Comparison of ENCODE assay signal across 21 cellular contexts in the genomic region with DNA sequence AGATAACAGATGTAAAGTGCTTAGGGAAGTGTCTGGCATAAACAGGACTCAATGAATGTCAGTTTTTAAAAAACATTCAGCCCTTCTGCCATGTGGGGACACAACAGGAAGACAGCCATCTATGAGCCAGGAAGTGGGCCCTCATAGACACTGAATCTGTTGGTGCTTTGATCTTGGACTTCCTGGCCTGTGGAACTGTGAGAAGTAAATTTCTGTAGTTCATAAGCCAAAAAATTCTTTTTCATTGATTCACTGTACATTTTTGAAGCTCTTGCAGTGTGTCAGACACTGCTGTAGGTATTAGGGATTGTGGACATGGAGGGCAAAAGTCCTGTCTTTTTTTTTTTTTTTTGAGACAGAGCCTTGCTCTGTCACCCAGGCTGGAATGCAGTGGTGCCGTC.
DNase-seq lines count a peak whose midpoint lies in the region; ATAC-seq, FAIRE-seq and TF ChIP-seq lines count a peak whose summit lies in the region.
"Had no signal": no experiment of that assay in that cellular context is flagged by ENCODE, and none has a peak within 500 bp of the region (broad histone marks: within the 10 kb centered on the region; RNA-seq: fewer than 3 reads in every experiment).

No MANE protein-coding gene starts in this region.

- H2AFZ ChIP-seq in HepG2 (ENCODE audit: low read length) (no peak overlapping the region), smooth muscle cell (ENCODE audit: low read depth) (no peak overlapping the region), hepatocyte (no peak overlapping the region)
- H2AFZ ChIP-seq: neural progenitor cell had no signal

- no peak overlapping the region for H3K4me3 ChIP-seq in HepG2 (replicated peaks in 1 of 3; ENCODE audit: insufficient read depth in 1 of 3, low read depth in 2 of 3, low read length in 3 of 3)
- H3K4me3 ChIP-seq in right lobe of liver, result no peak overlapping the region
- no peak overlapping the region for H3K4me3 ChIP-seq in RWPE2 (ENCODE audit: severe bottlenecking)
- H3K4me3 ChIP-seq in smooth muscle cell, result no peak overlapping the region
- H3K4me3 ChIP-seq in hepatocyte, result no peak overlapping the region
- H3K4me3 ChIP-seq: heart left ventricle, neural progenitor cell, upper lobe of left lung had no signal

- TF ChIP-seq POLR2A in HepG2 (IDR thresholded peaks at IDR 0.05; ENCODE audit: insufficient read depth in 1 of 2, low read depth in 2 of 2, low read length in 2 of 2), result no peak
- no peak for TF ChIP-seq POLR2A in right lobe of liver (IDR thresholded peaks at IDR 0.05)

- H3K9ac ChIP-seq in HepG2 (ENCODE audit: insufficient read depth, low read depth, low read length) (no peak overlapping the region), smooth muscle cell (ENCODE audit: low read depth) (no peak overlapping the region)
- H3K9ac ChIP-seq: neural progenitor cell had no signal

- CTCF ChIA-PET in HepG2 (lab: Yijun Ruan, JAX; ENCODE audit: low intra/inter-chr PET ratio, low total read pairs), result no interaction called here

- no peaks in the 10 kb centered on the region for H4K20me1 ChIP-seq in HepG2 (ENCODE audit: insufficient read depth, low read length)
- H4K20me1 ChIP-seq in smooth muscle cell (ENCODE audit: low read depth), result no peaks in the 10 kb centered on the region
- no peaks in the 10 kb centered on the region for H4K20me1 ChIP-seq in hepatocyte (ENCODE audit: insufficient read depth, poor library complexity, severe bottlenecking)

- H3K4me1 ChIP-seq in HepG2 (ENCODE audit: insufficient read depth, low read length) (peaks cover 21% of the 10 kb centered on the region), right lobe of liver (no peaks in the 10 kb centered on the region), RWPE2 (ENCODE audit: insufficient read depth, poor library complexity, severe bottlenecking) (peaks cover 9% of the 10 kb centered on the region), smooth muscle cell (ENCODE audit: low read depth) (no peaks in the 10 kb centered on the region), hepatocyte (ENCODE audit: insufficient read depth) (no peaks in the 10 kb centered on the region)
- H3K4me1 ChIP-seq: neural progenitor cell, upper lobe of left lung had no signal

- no peak for TF ChIP-seq RAD21 in HepG2 (CRISPR knock-in tag; IDR thresholded peaks at IDR 0.05)

- POLR2A ChIA-PET in HepG2 (lab: Yijun Ruan, JAX), result no interaction called here

- H3K4me2 ChIP-seq in HepG2 (ENCODE audit: low read depth, low read length) (peak overlapping the region; percentile 22; the same call in 1 of the 2 replicates), smooth muscle cell (peak overlapping the region; percentile 26), hepatocyte (no peak overlapping the region)
- H3K4me2 ChIP-seq: neural progenitor cell had no signal

- TF ChIP-seq CTCF in HepG2 (CRISPR knock-in tag; IDR thresholded peaks at IDR 0.05) (no peak), right lobe of liver (IDR thresholded peaks at IDR 0.05) (no peak), RWPE2 (IDR thresholded peaks at IDR 0.05; ENCODE audit: poor library complexity, severe bottlenecking) (no peak), smooth muscle cell (IDR thresholded peaks at IDR 0.05; ENCODE audit: borderline replicate concordance, insufficient read depth, poor library complexity, severe bottlenecking) (no peak), hepatocyte (IDR thresholded peaks at IDR 0.05; ENCODE audit: poor library complexity) (no peak)

- no peak for FAIRE-seq in HepG2 (lab: Jason Lieb, UNC)
- FAIRE-seq: H1, keratinocyte had no signal

- peaks cover 16% of the 10 kb centered on the region for H3F3A ChIP-seq in smooth muscle cell (ENCODE audit: low read depth)

- H3K27ac ChIP-seq in HepG2 (ENCODE audit: extremely low read length, insufficient read depth, low read length) (no peak overlapping the region), right lobe of liver (no peak overlapping the region), RWPE2 (ENCODE audit: poor library complexity, severe bottlenecking) (peak overlapping the region; percentile 4), smooth muscle cell (ENCODE audit: low read depth) (peak overlapping the region; percentile 76), hepatocyte (no peak overlapping the region)
- H3K27ac ChIP-seq: 22Rv1, heart left ventricle, HL-60, neural progenitor cell, upper lobe of left lung had no signal

- BruUV-seq in HepG2 (replicated peaks; lab: Mats Ljungman, UMichigan), result no TSS peak

- ATAC-seq in HepG2 (peak; percentile 84), right lobe of liver (no peak), RWPE2 (ENCODE audit: low read depth) (peak; percentile 12; the same call in 1 of the 3 replicates)
- ATAC-seq: CD8-positive, alpha-beta T cell; heart left ventricle had no signal

- H3K79me2 ChIP-seq in HepG2 (ENCODE audit: insufficient read depth, low read length) (no peaks in the 10 kb centered on the region), smooth muscle cell (ENCODE audit: low read depth) (no peaks in the 10 kb centered on the region), hepatocyte (no peaks in the 10 kb centered on the region)

- H3K36me3 ChIP-seq in HepG2 (replicated peaks in 1 of 2; ENCODE audit: control insufficient read depth in 1 of 2, insufficient read depth in 2 of 2, low read length in 2 of 2), result no peaks in the 10 kb centered on the region
- no peaks in the 10 kb centered on the region for H3K36me3 ChIP-seq in right lobe of liver
- H3K36me3 ChIP-seq in RWPE2 (ENCODE audit: low read depth), result no peaks in the 10 kb centered on the region
- H3K36me3 ChIP-seq in smooth muscle cell (ENCODE audit: low read depth), result no peaks in the 10 kb centered on the region
- no peaks in the 10 kb centered on the region for H3K36me3 ChIP-seq in hepatocyte (replicated peaks; ENCODE audit: insufficient read depth, low read depth)
- H3K36me3 ChIP-seq: heart left ventricle, neural progenitor cell, upper lobe of left lung had no signal

- in situ Hi-C loops in HepG2 (cut with HindIII; ENCODE audit: extremely low pct_ligation_motif_present, low pct_unique_long_range_greater_than_20kb), result no loop called here

- DNase-seq in HepG2 (ENCODE audit: low spot score), result peak; percentile 35
- no peak for DNase-seq in right lobe of liver
- DNase-seq in RWPE2 (ENCODE audit: low spot score), result no peak
- DNase-seq in fibroblast of peridontal ligament (ENCODE audit: extremely low read depth), result peak; percentile 24
- DNase-seq in smooth muscle cell (lab: John Stamatoyannopoulos, UW; ENCODE audit: unreplicated experiment), result no peak
- no peak for DNase-seq in hepatocyte (ENCODE audit: low spot score)
- DNase-seq in ureter (ENCODE audit: low spot score), result no peak
- no peak for DNase-seq in DMS114 treated with DMSO at 0.1 percent for 48 hours (lab: John Stamatoyannopoulos, UW; ENCODE audit: unreplicated experiment)
- DNase-seq: activated naive CD4-positive, alpha-beta T cell treated with Interleukin-2 at 50 U/mL for 16 hours; CD8-positive, alpha-beta T cell; heart left ventricle; NCI-H1092 treated with DMSO at 0.1 percent for 48 hours; NCI-H2171 treated with DMSO at 0.1 percent for 48 hours; RPMI8226; stimulated activated naive CD4-positive, alpha-beta T cell; upper lobe of left lung had no signal

- intact Hi-C loops in HepG2 (cut with micrococcal nuclease; ENCODE audit: unreplicated experiment), result no loop called here
- intact Hi-C loops in right lobe of liver (cut with DNase I), result no loop called here

- H3K9me3 ChIP-seq in HepG2 (ENCODE audit: low read length) (no peaks in the 10 kb centered on the region), right lobe of liver (no peaks in the 10 kb centered on the region), RWPE2 (ENCODE audit: severe bottlenecking) (no peaks in the 10 kb centered on the region), smooth muscle cell (replicated peaks; ENCODE audit: low read depth) (no peaks in the 10 kb centered on the region), hepatocyte (ENCODE audit: low read depth) (no peaks in the 10 kb centered on the region)
- H3K9me3 ChIP-seq: heart left ventricle, upper lobe of left lung had no signal

- no peaks in the 10 kb centered on the region for H3K9me2 ChIP-seq in hepatocyte (replicated peaks; ENCODE audit: insufficient read depth)

- H3K27me3 ChIP-seq in HepG2 (ENCODE audit: control insufficient read depth in 1 of 2, insufficient read depth in 2 of 2, low read length in 2 of 2) (peaks cover 0 to 2% of the 10 kb centered on the region in 2 experiments; a peak in 2 of 5 replicates), right lobe of liver (no peaks in the 10 kb centered on the region), RWPE2 (ENCODE audit: insufficient read depth, poor library complexity, severe bottlenecking) (no peaks in the 10 kb centered on the region), smooth muscle cell (ENCODE audit: low read depth) (no peaks in the 10 kb centered on the region), hepatocyte (no peaks in the 10 kb centered on the region)
- H3K27me3 ChIP-seq: heart left ventricle, neural progenitor cell, upper lobe of left lung had no signal

- TF ChIP-seq EP300 in HepG2 (IDR thresholded peaks at IDR 0.05; ENCODE audit: low read depth in 2 of 2, low read length in 2 of 2), result no peak
- no peak for TF ChIP-seq EP300 in HepG2 (CRISPR knock-in tag; IDR thresholded peaks at IDR 0.05; ENCODE audit: borderline replicate concordance)

- WGBS in HepG2 (ENCODE audit: low lambda C conversion rate), result 0% methylated on average over 1 of the region's 1 CpG
- WGBS in right lobe of liver (ENCODE audit: insufficient coverage, low coverage, low lambda C conversion rate, missing lambda C conversion rate), result 38% methylated on average over 1 of the region's 1 CpG
- 0% methylated on average over 1 of the region's 1 CpG for WGBS in smooth muscle cell (ENCODE audit: low lambda C conversion rate)
- 38% methylated on average over 1 of the region's 1 CpG for WGBS in hepatocyte (ENCODE audit: low lambda C conversion rate, missing lambda C conversion rate)

TF ChIP-seq in HepG2, 621 proteins besides CTCF, POLR2A, EP300 and RAD21 (continues in another document):
- TF ChIP-seq THYN1 (CRISPR knock-in tag; IDR thresholded peaks at IDR 0.05; ENCODE audit: borderline replicate concordance, low read depth) (no peak), ZNF362 (CRISPR knock-in tag; IDR thresholded peaks at IDR 0.05; ENCODE audit: borderline replicate concordance) (peak; percentile 63; the same call in 1 of the 2 replicates), GABPB1 (CRISPR knock-in tag; IDR thresholded peaks at IDR 0.05) (0 out of 2 replicates have a peak, but pooled peaks have one; percentile 14), ZNF564 (CRISPR knock-in tag; IDR thresholded peaks at IDR 0.05) (peak; percentile 81; the same call in 1 of the 2 replicates), ETV5 (CRISPR knock-in tag; IDR thresholded peaks at IDR 0.05; ENCODE audit: borderline replicate concordance) (peak; percentile 27; the same call in 1 of the 2 replicates)

Comparison
In these comparisons a context has a peak if more than half of its experiments do, and no peak if none do; other contexts are left out.
1. ATAC-seq: peak in HepG2 (single experiment) and RWPE2 (single experiment); none in right lobe of liver (0 of 4).
2. DNase-seq: peak in HepG2 (single experiment) and fibroblast of peridontal ligament (single experiment); none in right lobe of liver (0 of 3), RWPE2 (single experiment), smooth muscle cell (single experiment), hepatocyte (single experiment), ureter (single experiment) and DMS114 treated with DMSO at 0.1 percent for 48 hours (single experiment).
3. H3K27ac ChIP-seq: peak in RWPE2 (single experiment) and smooth muscle cell (single experiment); none in HepG2 (single experiment), right lobe of liver (0 of 3) and hepatocyte (single experiment).